In genomic region chr1:169309178-169310166, GRCh38 we compare ENCODE assay signal across 1 cellular context.
TF ChIP-seq lines count a peak whose summit lies in the region.

No MANE protein-coding gene starts in this region.

TF ChIP-seq in K562, 482 proteins besides CTCF, POLR2A, EP300 and RAD21 (continued from another document and continues in another):
- TF ChIP-seq ZNF592 (IDR thresholded peaks at IDR 0.05): peak; percentile 10
- no peak for TF ChIP-seq ZNF668 (CRISPR knock-in tag; IDR thresholded peaks at IDR 0.05)
- TF ChIP-seq NR2F6 (CRISPR knock-in tag; IDR thresholded peaks at IDR 0.05): no peak
- TF ChIP-seq ZNF79 (CRISPR knock-in tag; IDR thresholded peaks at IDR 0.05; ENCODE audit: low read depth): no peak
- no peak for TF ChIP-seq CLOCK (CRISPR knock-in tag; IDR thresholded peaks at IDR 0.05; ENCODE audit: borderline replicate concordance)
- peak; percentile 54; the same call in 1 of the 2 replicates for TF ChIP-seq MYNN (IDR thresholded peaks at IDR 0.05)
- no peak for TF ChIP-seq MYNN (CRISPR knock-in tag; IDR thresholded peaks at IDR 0.05)
- TF ChIP-seq LARP7 (IDR thresholded peaks at IDR 0.05): no peak
- no peak for TF ChIP-seq USF2 (CRISPR knock-in tag; IDR thresholded peaks at IDR 0.05)
- TF ChIP-seq KAT7 (CRISPR knock-in tag; IDR thresholded peaks at IDR 0.05; ENCODE audit: borderline replicate concordance): peak; percentile 41; the same call in 1 of the 2 replicates
- no peak for TF ChIP-seq STAT5B (CRISPR knock-in tag; IDR thresholded peaks at IDR 0.05)
- TF ChIP-seq ARID1B (IDR thresholded peaks at IDR 0.05): peak; percentile 95
- TF ChIP-seq MLX (CRISPR knock-in tag; conservative IDR thresholded peaks at IDR 0.05): no peak
- TF ChIP-seq BRCA1 (IDR thresholded peaks at IDR 0.05): no peak
- TF ChIP-seq BRCA1 (CRISPR knock-in tag; IDR thresholded peaks at IDR 0.05): no peak
- TF ChIP-seq BRD9 (IDR thresholded peaks at IDR 0.05; ENCODE audit: low read depth, partially characterized antibody): no peak
- no peak for TF ChIP-seq CCAR2 (IDR thresholded peaks at IDR 0.05; ENCODE audit: low read depth, low read length)
- peak; percentile 87 for TF ChIP-seq MEIS2 (IDR thresholded peaks at IDR 0.05; ENCODE audit: partially characterized antibody)
- 0 out of 2 replicates have a peak, but pooled peaks have one; percentile 27 for TF ChIP-seq ZBTB33 (CRISPR knock-in tag; IDR thresholded peaks at IDR 0.05)
- TF ChIP-seq PKNOX1 (IDR thresholded peaks at IDR 0.05): peak; percentile 92
- peak; percentile 91 for TF ChIP-seq TEAD4 (IDR thresholded peaks at IDR 0.05; ENCODE audit: low read length)
- no peak for TF ChIP-seq TEAD4 (CRISPR knock-in tag; IDR thresholded peaks at IDR 0.05; ENCODE audit: borderline replicate concordance)
- TF ChIP-seq RBM39 (optimal IDR thresholded peaks at IDR 0.05; ENCODE audit: low read depth, low read length): no peak
- TF ChIP-seq FOXO4 (CRISPR knock-in tag; IDR thresholded peaks at IDR 0.05): no peak
- no peak; the same call in 1 of the 2 replicates for TF ChIP-seq ZNF512 (tag; IDR thresholded peaks at IDR 0.05)
- TF ChIP-seq KAT8 (IDR thresholded peaks at IDR 0.05; ENCODE audit: low read depth): no peak
- no peak for TF ChIP-seq HNRNPUL1 (IDR thresholded peaks at IDR 0.05; ENCODE audit: low read length)
- TF ChIP-seq HNRNPH1 (optimal IDR thresholded peaks at IDR 0.05; ENCODE audit: low read depth, low read length): no peak
- TF ChIP-seq HNRNPL (IDR thresholded peaks at IDR 0.05; ENCODE audit: low read depth, low read length): no peak
- TF ChIP-seq ZNF561 (CRISPR knock-in tag; conservative IDR thresholded peaks at IDR 0.05): no peak
- TF ChIP-seq HNRNPK (IDR thresholded peaks at IDR 0.05; ENCODE audit: low read depth, low read length, poor library complexity, severe bottlenecking): no peak
- peak in 1 of 2 experiments; percentile 54; a peak in 1 of 4 replicates for TF ChIP-seq TBL1XR1 (IDR thresholded peaks at IDR 0.05; ENCODE audit: low read length in 2 of 2)
- TF ChIP-seq MAX (CRISPR knock-in tag; IDR thresholded peaks at IDR 0.05): no peak
- TF ChIP-seq ZNF133 (CRISPR knock-in tag; IDR thresholded peaks at IDR 0.05): no peak
- TF ChIP-seq RB1 (IDR thresholded peaks at IDR 0.05; ENCODE audit: low read depth): no peak
- TF ChIP-seq RBM22 (IDR thresholded peaks at IDR 0.05; ENCODE audit: low read depth, low read length, poor library complexity, severe bottlenecking): no peak
- no peak; the same call in 1 of the 2 replicates for TF ChIP-seq CTBP1 (IDR thresholded peaks at IDR 0.05; ENCODE audit: borderline replicate concordance)
